18 cellular contexts compared by ENCODE assay signal in the genomic region with DNA sequence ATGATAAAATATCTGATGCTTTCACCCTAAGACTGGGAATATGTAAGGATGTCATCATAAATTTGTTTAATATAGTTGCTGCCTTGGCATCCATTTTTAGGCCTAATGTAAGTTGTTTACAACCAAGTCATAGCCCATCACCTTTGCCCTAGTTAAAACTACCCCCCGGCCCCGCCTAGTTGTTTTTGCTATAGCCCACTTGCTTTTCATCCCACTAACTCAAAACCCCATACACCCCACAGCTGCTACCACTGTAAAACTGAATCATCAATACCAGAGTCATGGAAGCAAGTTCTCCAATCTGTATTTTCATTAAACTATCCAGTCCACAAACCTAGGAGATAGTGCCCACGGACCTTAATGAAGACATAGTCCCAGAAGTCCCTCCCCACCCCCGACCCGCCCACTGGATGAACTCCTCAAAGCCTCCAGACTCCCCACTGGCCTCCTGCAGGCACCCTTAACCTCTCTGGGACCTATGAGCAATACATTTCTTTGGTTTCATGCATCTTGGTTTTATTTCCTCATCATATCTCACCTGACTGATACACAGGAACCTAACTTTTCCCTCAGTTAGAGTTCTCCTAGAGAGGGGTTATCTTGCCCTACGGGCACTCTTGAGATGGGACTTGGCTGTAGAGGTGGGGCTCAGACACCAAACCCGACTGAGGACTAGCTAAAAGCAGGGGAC. TPM values are rescaled to one million over a fixed set of nuclear protein-coding genes. Genes with fewer than 3 reads are reported as not detected.
DNase-seq lines count a peak whose midpoint lies in the region; ATAC-seq lines count a peak whose summit lies in the region.
"Had no signal": no experiment of that assay in that cellular context is flagged by ENCODE, and none has a peak within 500 bp of the region (broad histone marks: within the 10 kb centered on the region; RNA-seq: fewer than 3 reads in every experiment).

No MANE protein-coding gene starts in this region.

- no peaks in the 10 kb centered on the region for H3K9me3 ChIP-seq in BLaER1
- H3K9me3 ChIP-seq: SK-N-SH had no signal

- H3K27me3 Mint-ChIP-seq in activated CD4-positive, alpha-beta T cell treated with anti-CD3 and anti-CD28 coated beads for 36 hours: peaks cover 29% of the 10 kb centered on the region
- H3K27me3 Mint-ChIP-seq in activated CD4-positive, alpha-beta T cell treated with anti-CD3 and anti-CD28 coated beads, Interleukin-2, amount 10 ng/mL, durations not matched to agents 7 days and 5 days: peaks cover 57% of the 10 kb centered on the region
- peaks cover 46% of the 10 kb centered on the region for H3K27me3 Mint-ChIP-seq in activated T-helper 1 cell treated with anti-CD3 and anti-CD28 coated beads, Interleukin-12 subunit alpha, Interleukin-12 subunit beta, Interleukin-2, Interleukin-4 antibody, amounts not matched to agents 30 ng/mL and 10 ng/mL and 1 ng/mL, durations not matched to agents 14 hours and 24 hours and 36 hours (ENCODE audit: insufficient read depth)

- 0 out of 2 replicates have a peak, but pooled peaks cover 8% of the 10 kb centered on the region for H3K27me3 ChIP-seq in BLaER1

- H3K36me3 Mint-ChIP-seq in activated CD4-positive, alpha-beta T cell treated with anti-CD3 and anti-CD28 coated beads for 36 hours (ENCODE audit: low read depth): no peaks in the 10 kb centered on the region
- H3K36me3 Mint-ChIP-seq in activated CD4-positive, alpha-beta T cell treated with anti-CD3 and anti-CD28 coated beads, Interleukin-2, amount 10 ng/mL, durations not matched to agents 7 days and 5 days (ENCODE audit: low read depth): no peaks in the 10 kb centered on the region
- no peaks in the 10 kb centered on the region for H3K36me3 Mint-ChIP-seq in activated T-helper 1 cell treated with anti-CD3 and anti-CD28 coated beads, Interleukin-12 subunit alpha, Interleukin-12 subunit beta, Interleukin-2, Interleukin-4 antibody, amounts not matched to agents 30 ng/mL and 10 ng/mL and 1 ng/mL, durations not matched to agents 14 hours and 24 hours and 36 hours (ENCODE audit: low read depth)

- no peaks in the 10 kb centered on the region for H3K9me3 Mint-ChIP-seq in activated CD4-positive, alpha-beta T cell treated with anti-CD3 and anti-CD28 coated beads for 36 hours (ENCODE audit: low read depth)
- H3K9me3 Mint-ChIP-seq in activated CD4-positive, alpha-beta T cell treated with anti-CD3 and anti-CD28 coated beads, Interleukin-2, amount 10 ng/mL, durations not matched to agents 7 days and 5 days: no peaks in the 10 kb centered on the region
- no peaks in the 10 kb centered on the region for H3K9me3 Mint-ChIP-seq in activated T-helper 1 cell treated with anti-CD3 and anti-CD28 coated beads, Interleukin-12 subunit alpha, Interleukin-12 subunit beta, Interleukin-2, Interleukin-4 antibody, amounts not matched to agents 30 ng/mL and 10 ng/mL and 1 ng/mL, durations not matched to agents 14 hours and 24 hours and 36 hours
- H3K9me3 Mint-ChIP-seq: HFFc6 had no signal

- H3K4me1 ChIP-seq in BLaER1: peaks cover 22% of the 10 kb centered on the region

- DNase-seq in activated CD4-positive, alpha-beta T cell treated with anti-CD3 and anti-CD28 coated beads for 36 hours: peak; percentile 24
- no peak for DNase-seq in activated CD4-positive, alpha-beta T cell treated with anti-CD3 and anti-CD28 coated beads, Interleukin-2, amount 10 ng/mL, durations not matched to agents 7 days and 5 days
- no peak for DNase-seq in activated T-helper 1 cell treated with anti-CD3 and anti-CD28 coated beads, Interleukin-12 subunit alpha, Interleukin-12 subunit beta, Interleukin-2, Interleukin-4 antibody, amounts not matched to agents 30 ng/mL and 10 ng/mL and 1 ng/mL, durations not matched to agents 14 hours and 24 hours and 36 hours (ENCODE audit: low spot score)
- DNase-seq in renal cortical epithelial cell (ENCODE audit: low read depth) (peak; percentile 15), NCI-H345 treated with DMSO at 0.1 percent for 48 hours (lab: John Stamatoyannopoulos, UW; ENCODE audit: unreplicated experiment) (no peak)
- DNase-seq: 8988T, DMS79 treated with DMSO at 0.1 percent for 48 hours, HFFc6, KBM-7, NCI-H1105, NCI-H1694 treated with DMSO at 0.1 percent for 48 hours, NCI-H446, NCI-H748 treated with DMSO at 0.1 percent for 48 hours, SK-N-SH had no signal

- H3K4me3 Mint-ChIP-seq in activated CD4-positive, alpha-beta T cell treated with anti-CD3 and anti-CD28 coated beads for 36 hours: no peak overlapping the region
- H3K4me3 Mint-ChIP-seq in activated CD4-positive, alpha-beta T cell treated with anti-CD3 and anti-CD28 coated beads, Interleukin-2, amount 10 ng/mL, durations not matched to agents 7 days and 5 days: no peak overlapping the region
- H3K4me3 Mint-ChIP-seq in activated T-helper 1 cell treated with anti-CD3 and anti-CD28 coated beads, Interleukin-12 subunit alpha, Interleukin-12 subunit beta, Interleukin-2, Interleukin-4 antibody, amounts not matched to agents 30 ng/mL and 10 ng/mL and 1 ng/mL, durations not matched to agents 14 hours and 24 hours and 36 hours: no peak overlapping the region
- H3K4me3 Mint-ChIP-seq: HFFc6 had no signal

- intact Hi-C loops in activated CD4-positive, alpha-beta T cell treated with anti-CD3 and anti-CD28 coated beads for 36 hours (cut with DNase I, micrococcal nuclease): loop anchor here (2.0 to 5.0 kb wide), 2 partner anchors 60 to 169 kb away; no protein-coding TSS in a partner anchor
- intact Hi-C loops in activated T-helper 1 cell treated with anti-CD3 and anti-CD28 coated beads, Interleukin-12 subunit alpha, Interleukin-12 subunit beta, Interleukin-2, Interleukin-4 antibody, amounts not matched to agents 30 ng/mL and 10 ng/mL and 1 ng/mL, durations not matched to agents 14 hours and 24 hours and 36 hours (cut with micrococcal nuclease): loop anchor here (1.0 to 5.0 kb wide), 5 partner anchors 12 to 396 kb away; partner anchors contain the start of gene TMEM242

- no peak overlapping the region for H3K9ac ChIP-seq in BLaER1
- H3K9ac ChIP-seq: SK-N-SH had no signal

- CTCF ChIA-PET in activated CD4-positive, alpha-beta T cell treated with anti-CD3 and anti-CD28 coated beads for 36 hours (lab: Charles Lee): interaction anchor here (0.8 to 1.5 kb wide), 2 partner anchors 54 to 970 kb away, joined by 3 to 5 read pairs; no protein-coding TSS in a partner anchor
- CTCF ChIA-PET in activated CD4-positive, alpha-beta T cell treated with anti-CD3 and anti-CD28 coated beads, Interleukin-2, amount 10 ng/mL, durations not matched to agents 7 days and 5 days (lab: Charles Lee): interaction anchor here (0.6 to 3.1 kb wide), 2 partner anchors 11 to 36 kb away, joined by 3 to 15 read pairs; partner anchors contain the start of gene ZDHHC14

- H3K4me1 Mint-ChIP-seq in activated CD4-positive, alpha-beta T cell treated with anti-CD3 and anti-CD28 coated beads for 36 hours: peaks cover 19% of the 10 kb centered on the region
- peaks cover 19% of the 10 kb centered on the region for H3K4me1 Mint-ChIP-seq in activated CD4-positive, alpha-beta T cell treated with anti-CD3 and anti-CD28 coated beads, Interleukin-2, amount 10 ng/mL, durations not matched to agents 7 days and 5 days
- peaks cover 20% of the 10 kb centered on the region for H3K4me1 Mint-ChIP-seq in activated T-helper 1 cell treated with anti-CD3 and anti-CD28 coated beads, Interleukin-12 subunit alpha, Interleukin-12 subunit beta, Interleukin-2, Interleukin-4 antibody, amounts not matched to agents 30 ng/mL and 10 ng/mL and 1 ng/mL, durations not matched to agents 14 hours and 24 hours and 36 hours (ENCODE audit: low read depth)

- no peak overlapping the region for H3K27ac ChIP-seq in BLaER1

- POLR2A ChIA-PET in activated CD4-positive, alpha-beta T cell treated with anti-CD3 and anti-CD28 coated beads for 36 hours (lab: Charles Lee): no interaction called here
- POLR2A ChIA-PET in activated CD4-positive, alpha-beta T cell treated with anti-CD3 and anti-CD28 coated beads, Interleukin-2, amount 10 ng/mL, durations not matched to agents 7 days and 5 days (lab: Charles Lee): no interaction called here

- H3K4me2 ChIP-seq in BLaER1: peak overlapping the region; percentile 82
- H3K4me2 ChIP-seq: SK-N-SH had no signal

- peak; percentile 72 for ATAC-seq in activated CD4-positive, alpha-beta T cell treated with anti-CD3 and anti-CD28 coated beads for 36 hours
- ATAC-seq in GM21526 (IDR thresholded peaks at IDR 0.05; ENCODE audit: low FRiP score, unreplicated experiment): no peak
- no peak for ATAC-seq in GM21367 (IDR thresholded peaks at IDR 0.05; ENCODE audit: unreplicated experiment)
- ATAC-seq: Right ventricle myocardium inferior had no signal

- H3K4me3 ChIP-seq in BLaER1: no peak overlapping the region

- H3K27ac Mint-ChIP-seq in activated CD4-positive, alpha-beta T cell treated with anti-CD3 and anti-CD28 coated beads for 36 hours: no peak overlapping the region
- H3K27ac Mint-ChIP-seq in activated CD4-positive, alpha-beta T cell treated with anti-CD3 and anti-CD28 coated beads, Interleukin-2, amount 10 ng/mL, durations not matched to agents 7 days and 5 days: no peak overlapping the region
- H3K27ac Mint-ChIP-seq in activated T-helper 1 cell treated with anti-CD3 and anti-CD28 coated beads, Interleukin-12 subunit alpha, Interleukin-12 subunit beta, Interleukin-2, Interleukin-4 antibody, amounts not matched to agents 30 ng/mL and 10 ng/mL and 1 ng/mL, durations not matched to agents 14 hours and 24 hours and 36 hours: peak overlapping the region; percentile 52
- H3K27ac Mint-ChIP-seq: HFFc6 had no signal

- no peaks in the 10 kb centered on the region for H3K36me3 ChIP-seq in BLaER1

- H4K20me1 ChIP-seq in BLaER1: peaks cover 15% of the 10 kb centered on the region; the same call in 1 of the 2 replicates

RNA-seq across cellular contexts. Expression of gene ZDHHC14, which starts 12.5 kb away (rescaled TPM):
- 1 to 10 TPM; 2.4 to 2.5 TPM for total RNA-seq in activated CD4-positive, alpha-beta T cell treated with anti-CD3 and anti-CD28 coated beads for 36 hours
- total RNA-seq in activated CD4-positive, alpha-beta T cell treated with anti-CD3 and anti-CD28 coated beads, Interleukin-2, amount 10 ng/mL, durations not matched to agents 7 days and 5 days: 1 to 10 TPM; 7.8 to 9.8 TPM
- total RNA-seq in activated T-helper 1 cell treated with anti-CD3 and anti-CD28 coated beads, Interleukin-12 subunit alpha, Interleukin-12 subunit beta, Interleukin-2, Interleukin-4 antibody, amounts not matched to agents 30 ng/mL and 10 ng/mL and 1 ng/mL, durations not matched to agents 14 hours and 24 hours and 36 hours: 14.4 and 17.9 TPM in 2 replicates
- 3.0 and 5.3 TPM in 2 replicates for total RNA-seq in renal cortical epithelial cell

RNA-seq across cellular contexts. Expression of gene TMEM242, which starts 45.2 kb away (rescaled TPM):
- 1 to 10 TPM; 4.7 to 7.7 TPM for total RNA-seq in activated CD4-positive, alpha-beta T cell treated with anti-CD3 and anti-CD28 coated beads for 36 hours
- total RNA-seq in activated CD4-positive, alpha-beta T cell treated with anti-CD3 and anti-CD28 coated beads, Interleukin-2, amount 10 ng/mL, durations not matched to agents 7 days and 5 days: 1 to 10 TPM; 7.9 to 9.0 TPM
- total RNA-seq in activated T-helper 1 cell treated with anti-CD3 and anti-CD28 coated beads, Interleukin-12 subunit alpha, Interleukin-12 subunit beta, Interleukin-2, Interleukin-4 antibody, amounts not matched to agents 30 ng/mL and 10 ng/mL and 1 ng/mL, durations not matched to agents 14 hours and 24 hours and 36 hours: 10.1 and 12.7 TPM in 2 replicates
- 5.2 and 8.6 TPM in 2 replicates for total RNA-seq in renal cortical epithelial cell

Comparison
In these comparisons a context has a peak if more than half of its experiments do, and no peak if none do; other contexts are left out.
1. DNase-seq: peak in activated CD4-positive, alpha-beta T cell treated with anti-CD3 and anti-CD28 coated beads for 36 hours (single experiment) and renal cortical epithelial cell (single experiment); none in activated CD4-positive, alpha-beta T cell treated with anti-CD3 and anti-CD28 coated beads, Interleukin-2, amount 10 ng/mL, durations not matched to agents 7 days and 5 days (single experiment), activated T-helper 1 cell treated with anti-CD3 and anti-CD28 coated beads, Interleukin-12 subunit alpha, Interleukin-12 subunit beta, Interleukin-2, Interleukin-4 antibody, amounts not matched to agents 30 ng/mL and 10 ng/mL and 1 ng/mL, durations not matched to agents 14 hours and 24 hours and 36 hours (single experiment) and NCI-H345 treated with DMSO at 0.1 percent for 48 hours (single experiment).